16 cellular contexts compared by ENCODE assay signal in genomic region chr12:100170313-100170858, GRCh38.
"Had no signal": no experiment of that assay in that cellular context is flagged by ENCODE, and none has a peak within 500 bp of the region (broad histone marks: within the 10 kb centered on the region; RNA-seq: fewer than 3 reads in every experiment).

No MANE protein-coding gene starts in this region.

- DNase-seq: activated CD4-positive, alpha-beta T cell treated with anti-CD3 and anti-CD28 coated beads, Interleukin-2, amount 50 U/mL, for 1 hour; activated CD4-positive, CD25-positive, alpha-beta regulatory T cell; activated naive CD4-positive, alpha-beta T cell treated with anti-CD3 and anti-CD28 coated beads for 36 hours; activated naive CD8-positive, alpha-beta T cell treated with anti-CD3 and anti-CD28 coated beads, Interleukin-2, amount 50 U/mL, for 24 hours; cerebellar nuclear complex; effector CD8-positive, alpha-beta T cell; foreskin fibroblast; kidney glomerular epithelial cell; lower lobe of right lung; naive thymus-derived CD4-positive, alpha-beta T cell; spleen; stimulated activated CD4-positive, alpha-beta T cell treated with anti-CD3 and anti-CD28 coated beads, Interleukin-1b, Interleukin-23, amount 100 ng/mL, for 48 hours; SW 1271 had no signal

- ATAC-seq: activated naive CD8-positive, alpha-beta T cell treated with anti-CD3 and anti-CD28 coated beads, Interleukin-2, amount 50 U/mL, for 24 hours; lower lobe of right lung; naive thymus-derived CD4-positive, alpha-beta T cell; right lobe of liver had no signal

- H3K4me3 ChIP-seq: ascending aorta, breast epithelium, lower lobe of right lung, right lobe of liver, spleen had no signal
